15 cellular contexts compared by ENCODE assay signal in genomic region chr1:48048064-48048463, GRCh38. TPM values are rescaled to one million over a fixed set of nuclear protein-coding genes. Genes with fewer than 3 reads are reported as not detected.
A peak's percentile ranks its signal among the peaks of the same experiment; 100 is the strongest.
DNase-seq lines count a peak whose midpoint lies in the region; ATAC-seq and TF ChIP-seq lines count a peak whose summit lies in the region.
"Had no signal": no experiment of that assay in that cellular context is flagged by ENCODE, and none has a peak within 500 bp of the region (broad histone marks: within the 10 kb centered on the region; RNA-seq: fewer than 3 reads in every experiment).

No MANE protein-coding gene starts in this region.

- no peak overlapping the region for H3K27ac Mint-ChIP-seq in glutamatergic neuron (ENCODE audit: unreplicated experiment)
- H3K27ac Mint-ChIP-seq: activated CD4-positive, alpha-beta T cell treated with anti-CD3 and anti-CD28 coated beads for 36 hours; activated T-helper 1 cell treated with anti-CD3 and anti-CD28 coated beads, Interleukin-12 subunit alpha, Interleukin-12 subunit beta, Interleukin-2, Interleukin-4 antibody, amounts not matched to agents 30 ng/mL and 10 ng/mL and 1 ng/mL, durations not matched to agents 14 hours and 24 hours and 36 hours; memory B cell had no signal

- TF ChIP-seq CTCF in tibial artery (IDR thresholded peaks at IDR 0.05) (no peak), glutamatergic neuron (IDR thresholded peaks at IDR 0.05; ENCODE audit: partially characterized antibody, unreplicated experiment) (no peak)

- H3K36me3 Mint-ChIP-seq in glutamatergic neuron (ENCODE audit: unreplicated experiment), result no peaks in the 10 kb centered on the region
- H3K36me3 Mint-ChIP-seq: memory B cell had no signal

- intact Hi-C loops in left ventricle myocardium superior (cut with micrococcal nuclease) (no loop called here), tibial artery (cut with DNase I; ENCODE audit: low total_unique reads) (no loop called here)

- DNase-seq in MG63, result peak; percentile 63
- DNase-seq in caudate nucleus (lab: John Stamatoyannopoulos, UW), result peak in 33 of 61 donors; percentile 3 to 77 (median 23)
- DNase-seq in left ventricle myocardium superior, result no peak
- DNase-seq in tibial artery, result peak in 1 of 2 donors; percentile 34
- DNase-seq in glutamatergic neuron, result no peak
- no peak for DNase-seq in NCI-H524 (lab: John Stamatoyannopoulos, UW)
- DNase-seq in NOMO-1 (lab: John Stamatoyannopoulos, UW; ENCODE audit: unreplicated experiment in 2 of 2), result no peak
- DNase-seq: activated CD4-positive, alpha-beta T cell treated with anti-CD3 and anti-CD28 coated beads for 36 hours; NCI-H2227 treated with DMSO at 0.1 percent for 48 hours; OCI-M1 had no signal

- no peaks in the 10 kb centered on the region for H3K9me3 ChIP-seq in MG63
- H3K9me3 ChIP-seq in tibial artery, result no peaks in the 10 kb centered on the region
- H3K9me3 ChIP-seq: pancreas had no signal

- H3K36me3 ChIP-seq in MG63 (no peaks in the 10 kb centered on the region), tibial artery (no peaks in the 10 kb centered on the region)
- H3K36me3 ChIP-seq: pancreas had no signal

- ATAC-seq in left ventricle myocardium superior (peak; percentile 76), HG03280 (IDR thresholded peaks at IDR 0.05; ENCODE audit: unreplicated experiment) (no peak)
- ATAC-seq: activated CD4-positive, alpha-beta T cell treated with anti-CD3 and anti-CD28 coated beads for 36 hours had no signal

- H3K4me3 Mint-ChIP-seq in glutamatergic neuron (ENCODE audit: unreplicated experiment), result no peak overlapping the region
- H3K4me3 Mint-ChIP-seq: activated CD4-positive, alpha-beta T cell treated with anti-CD3 and anti-CD28 coated beads for 36 hours; activated T-helper 1 cell treated with anti-CD3 and anti-CD28 coated beads, Interleukin-12 subunit alpha, Interleukin-12 subunit beta, Interleukin-2, Interleukin-4 antibody, amounts not matched to agents 30 ng/mL and 10 ng/mL and 1 ng/mL, durations not matched to agents 14 hours and 24 hours and 36 hours; memory B cell had no signal

- H3K27ac ChIP-seq in caudate nucleus (ENCODE audit: low read depth, low read length), result no peak overlapping the region
- H3K27ac ChIP-seq in tibial artery, result peak overlapping the region; percentile 60 to 83
- H3K27ac ChIP-seq: pancreas had no signal

- H3K27me3 ChIP-seq in MG63 (no peaks in the 10 kb centered on the region), tibial artery (no peaks in the 10 kb centered on the region)
- H3K27me3 ChIP-seq: pancreas had no signal

- H3K27me3 Mint-ChIP-seq in glutamatergic neuron (ENCODE audit: unreplicated experiment), result peaks cover 12% of the 10 kb centered on the region

- H3K4me1 Mint-ChIP-seq in glutamatergic neuron (ENCODE audit: low read depth, unreplicated experiment), result peaks cover 12% of the 10 kb centered on the region
- H3K4me1 Mint-ChIP-seq: activated CD4-positive, alpha-beta T cell treated with anti-CD3 and anti-CD28 coated beads for 36 hours; memory B cell had no signal

- peaks cover 2% of the 10 kb centered on the region for H3K9me3 Mint-ChIP-seq in glutamatergic neuron (ENCODE audit: unreplicated experiment)
- H3K9me3 Mint-ChIP-seq: activated T-helper 1 cell treated with anti-CD3 and anti-CD28 coated beads, Interleukin-12 subunit alpha, Interleukin-12 subunit beta, Interleukin-2, Interleukin-4 antibody, amounts not matched to agents 30 ng/mL and 10 ng/mL and 1 ng/mL, durations not matched to agents 14 hours and 24 hours and 36 hours had no signal

- peaks cover 0 to 72% (median 61%) of the 10 kb centered on the region in 4 donors for H3K4me1 ChIP-seq in tibial artery

- no peak overlapping the region for H3K4me3 ChIP-seq in MG63
- H3K4me3 ChIP-seq in tibial artery, result no peak overlapping the region
- H3K4me3 ChIP-seq: pancreas had no signal

RNA-seq across cellular contexts. Expression of gene TRABD2B, which starts 50.9 kb away (rescaled TPM):
- 0.72 and 1.7 TPM in 2 replicates for total RNA-seq in MG63 (2014; rRNA removed; shearing (Covaris generic); ENCODE audit: low replicate concordance)
- total RNA-seq in left ventricle myocardium superior (0.92 TPM), glutamatergic neuron (ENCODE audit: unreplicated experiment) (0.64 TPM)
- total RNA-seq: activated CD4-positive, alpha-beta T cell treated with anti-CD3 and anti-CD28 coated beads for 36 hours; activated T-helper 1 cell treated with anti-CD3 and anti-CD28 coated beads, Interleukin-12 subunit alpha, Interleukin-12 subunit beta, Interleukin-2, Interleukin-4 antibody, amounts not matched to agents 30 ng/mL and 10 ng/mL and 1 ng/mL, durations not matched to agents 14 hours and 24 hours and 36 hours; T-helper 1 cell treated with Interleukin-12 subunit alpha and Interleukin-12 subunit beta and Interleukin-4 antibody, amounts not matched to agents 30 ng/mL and 1 ng/mL, for 36 hours had no signal

Comparison
In these comparisons a context has a peak if more than half of its experiments do, and no peak if none do; other contexts are left out.
1. DNase-seq: peak in MG63 (single experiment) and caudate nucleus (33 of 61); none in left ventricle myocardium superior (single experiment), glutamatergic neuron (single experiment), NCI-H524 (0 of 2) and NOMO-1 (0 of 2).